In the genomic region with DNA sequence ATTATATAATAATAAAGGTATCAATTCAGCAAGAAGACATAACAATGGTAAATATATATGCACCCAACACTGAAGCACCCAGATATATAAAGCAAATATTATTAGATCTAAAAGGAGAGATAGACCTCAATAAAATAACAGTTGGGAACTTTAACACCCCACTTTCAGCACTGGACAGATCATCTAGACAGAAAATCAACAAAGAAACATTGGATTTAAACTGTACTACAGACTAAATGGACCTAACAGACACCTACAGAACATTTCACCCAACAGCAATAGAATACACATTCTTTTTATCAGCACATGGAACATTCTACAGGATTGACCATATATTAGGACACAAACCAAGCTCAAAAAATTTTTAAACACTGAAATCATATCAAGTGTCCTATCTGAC, we compare ENCODE assay signal across 9 cellular contexts.
"Had no signal": no experiment of that assay in that cellular context is flagged by ENCODE, and none has a peak within 500 bp of the region (broad histone marks: within the 10 kb centered on the region; RNA-seq: fewer than 3 reads in every experiment).

No MANE protein-coding gene starts in this region.

- ATAC-seq: GM23338, K562 had no signal

- H3K4me3 Mint-ChIP-seq: GM23338, H9, IgD-negative memory B cell had no signal

- H3K4me1 Mint-ChIP-seq: GM23338 had no signal

- H3K4me2 ChIP-seq: GM23338 had no signal

- H2AFZ ChIP-seq: GM23338 had no signal

- H3K27me3 Mint-ChIP-seq: IgD-negative memory B cell had no signal

- H3K4me3 ChIP-seq: GM23338, K562 had no signal

- DNase-seq: H9, HCEC 1CT, KG1 had no signal

- FAIRE-seq: H1, H54, HTR-8/SVneo, K562 had no signal

- H3K27ac Mint-ChIP-seq: GM23338, H9, IgD-negative memory B cell had no signal
